In the genomic region with DNA sequence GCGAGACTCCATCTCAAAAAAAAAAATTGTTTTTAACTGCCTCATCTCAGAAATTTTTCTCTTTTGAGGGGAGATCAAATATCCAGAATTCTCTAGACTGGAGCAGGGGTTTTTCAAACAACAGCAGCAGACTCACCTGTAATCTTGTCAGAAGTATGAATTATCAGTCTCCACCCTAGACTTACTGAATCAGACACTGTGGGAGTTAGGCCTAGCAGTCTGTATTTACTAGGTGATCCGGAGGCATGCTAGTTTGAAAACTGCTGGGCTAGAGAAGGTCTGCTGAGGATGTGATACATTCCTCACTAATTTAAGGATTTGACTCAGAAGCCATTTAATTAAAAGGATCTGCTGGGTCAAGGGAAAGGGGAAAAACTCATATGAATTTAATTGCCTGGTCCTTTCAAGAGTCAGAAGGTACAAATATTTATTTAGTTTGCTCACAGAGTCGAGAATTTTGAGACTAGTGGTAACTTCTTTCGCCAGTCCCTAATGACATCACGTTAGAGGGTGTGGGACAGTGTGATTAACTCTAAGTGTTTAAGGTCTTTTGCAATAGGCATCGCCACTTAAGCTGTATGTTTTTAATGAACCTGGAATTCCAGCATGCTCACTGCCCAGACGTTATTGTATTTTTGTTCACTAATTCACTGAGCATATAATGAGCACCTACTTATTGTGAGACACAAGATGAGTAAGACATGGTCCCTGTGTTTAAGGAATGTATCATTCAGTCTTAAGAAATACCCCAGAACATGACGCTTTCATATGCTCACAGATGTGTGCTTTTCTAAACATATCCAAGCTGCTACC, we compare ENCODE assay signal across 1 cellular context.
TF ChIP-seq lines count a peak whose summit lies in the region.

No MANE protein-coding gene starts in this region.

TF ChIP-seq in IMR-90, 13 proteins besides CTCF, POLR2A, EP300 and RAD21 (continued from another document):
- TF ChIP-seq MXI1 (IDR thresholded peaks at IDR 0.05; ENCODE audit: borderline replicate concordance, low read depth, low read length): no peak
- TF ChIP-seq MAZ (IDR thresholded peaks at IDR 0.05; ENCODE audit: borderline replicate concordance, low read depth, low read length): no peak
- TF ChIP-seq CHD1 (IDR thresholded peaks at IDR 0.05; ENCODE audit: low read depth, low read length): no peak
- no peak for TF ChIP-seq MAFK (IDR thresholded peaks at IDR 0.05; ENCODE audit: low read depth, low read length)
- no peak for TF ChIP-seq RCOR1 (IDR thresholded peaks at IDR 0.05; ENCODE audit: insufficient replicate concordance, low read length)
- TF ChIP-seq BHLHE40 (IDR thresholded peaks at IDR 0.05; ENCODE audit: low read depth, low read length): no peak
